In the genomic region with DNA sequence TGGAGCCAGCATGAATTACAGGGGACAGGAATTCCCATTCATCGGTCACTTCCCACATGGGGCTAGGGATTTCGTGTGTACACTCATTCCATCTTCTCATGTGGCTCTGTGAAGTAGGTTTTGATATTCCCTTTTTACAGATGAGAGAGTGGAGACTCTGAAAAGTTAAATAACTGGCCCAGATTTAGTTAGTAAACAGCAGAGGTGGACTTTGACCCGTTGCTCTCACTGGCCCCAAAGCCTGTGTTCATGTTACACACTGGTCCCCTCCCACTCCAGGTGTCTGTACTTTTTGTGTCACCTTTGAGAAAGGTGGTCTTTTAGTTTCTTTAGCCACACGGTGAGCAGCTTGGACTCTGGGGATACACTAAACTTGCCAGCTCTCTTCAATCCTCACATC, we compare ENCODE assay signal across 1 cellular context.
TF ChIP-seq lines count a peak whose summit lies in the region.

No MANE protein-coding gene starts in this region.

TF ChIP-seq in IMR-90, 13 proteins besides CTCF, POLR2A, EP300 and RAD21 (continued from another document):
- TF ChIP-seq, protein P1, sequence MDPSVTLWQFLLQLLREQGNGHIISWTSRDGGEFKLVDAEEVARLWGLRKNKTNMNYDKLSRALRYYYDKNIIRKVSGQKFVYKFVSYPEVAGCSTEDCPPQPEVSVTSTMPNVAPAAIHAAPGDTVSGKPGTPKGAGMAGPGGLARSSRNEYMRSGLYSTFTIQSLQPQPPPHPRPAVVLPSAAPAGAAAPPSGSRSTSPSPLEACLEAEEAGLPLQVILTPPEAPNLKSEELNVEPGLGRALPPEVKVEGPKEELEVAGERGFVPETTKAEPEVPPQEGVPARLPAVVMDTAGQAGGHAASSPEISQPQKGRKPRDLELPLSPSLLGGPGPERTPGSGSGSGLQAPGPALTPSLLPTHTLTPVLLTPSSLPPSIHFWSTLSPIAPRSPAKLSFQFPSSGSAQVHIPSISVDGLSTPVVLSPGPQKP (IDR thresholded peaks at IDR 0.05; ENCODE audit: borderline replicate concordance, low read depth, low read length) = no peak
- TF ChIP-seq SMC3 (IDR thresholded peaks at IDR 0.05; ENCODE audit: low read depth, low read length) (no peak), MXI1 (IDR thresholded peaks at IDR 0.05; ENCODE audit: borderline replicate concordance, low read depth, low read length) (no peak), RCOR1 (IDR thresholded peaks at IDR 0.05; ENCODE audit: insufficient replicate concordance, low read length) (no peak), USF2 (IDR thresholded peaks at IDR 0.05; ENCODE audit: low read depth, low read length) (no peak), FOS (IDR thresholded peaks at IDR 0.05; ENCODE audit: low read depth, low read length) (no peak), MAFK (IDR thresholded peaks at IDR 0.05; ENCODE audit: low read depth, low read length) (no peak), CEBPB (IDR thresholded peaks at IDR 0.05; ENCODE audit: low read depth, low read length) (no peak)
TF ChIP-seq in IMR-90: peak in this region for 0.
